Comparison of ENCODE assay signal across 2 cellular contexts in genomic region chr17:231966-232807, GRCh38.
TF ChIP-seq lines count a peak whose summit lies in the region.

No MANE protein-coding gene starts in this region.

TF ChIP-seq in SK-N-SH, 30 proteins besides CTCF, POLR2A, EP300 and RAD21 (continued from another document):
- TF ChIP-seq ZBTB33 (IDR thresholded peaks at IDR 0.05; ENCODE audit: borderline replicate concordance, low read depth) (no peak), REST (IDR thresholded peaks at IDR 0.05; ENCODE audit: low read depth, low read length) (no peak), POLR2AphosphoS5 (IDR thresholded peaks at IDR 0.05; ENCODE audit: low read depth, low read length) (no peak), MAX (IDR thresholded peaks at IDR 0.05; ENCODE audit: low read depth) (no peak), USF2 (IDR thresholded peaks at IDR 0.05; ENCODE audit: borderline replicate concordance, low read depth, low read length) (no peak), EZH2phosphoT487 (IDR thresholded peaks at IDR 0.05; ENCODE audit: borderline replicate concordance, low read depth) (no peak), FOXJ3 (CRISPR knock-in tag; IDR thresholded peaks at IDR 0.05) (no peak), USF1 (IDR thresholded peaks at IDR 0.05; ENCODE audit: borderline replicate concordance, low read depth) (no peak), FOXM1 (IDR thresholded peaks at IDR 0.05; ENCODE audit: low read depth) (no peak)

TF ChIP-seq in SK-N-SH treated with all-trans-retinoic acid at 6 μM for 48 hours, 23 proteins besides CTCF, POLR2A, EP300 and RAD21 (continued from another document):
- TF ChIP-seq PPARA (CRISPR knock-in tag; IDR thresholded peaks at IDR 0.05; ENCODE audit: borderline replicate concordance) = no peak
- no peak for TF ChIP-seq ARNTL (CRISPR knock-in tag; IDR thresholded peaks at IDR 0.05; ENCODE audit: borderline replicate concordance, low read depth)
- TF ChIP-seq ZNF565 (CRISPR knock-in tag; conservative IDR thresholded peaks at IDR 0.05; ENCODE audit: low read depth) = no peak
- no peak for TF ChIP-seq TOX (CRISPR knock-in tag; IDR thresholded peaks at IDR 0.05; ENCODE audit: borderline replicate concordance)
- TF ChIP-seq ZFP30 (CRISPR knock-in tag; IDR thresholded peaks at IDR 0.05) = no peak
- TF ChIP-seq ZC3H10 (CRISPR knock-in tag; IDR thresholded peaks at IDR 0.05) = no peak
- no peak for TF ChIP-seq TSHZ2 (CRISPR knock-in tag; IDR thresholded peaks at IDR 0.05)
- TF ChIP-seq SNAI2 (CRISPR knock-in tag; IDR thresholded peaks at IDR 0.05) = no peak
- TF ChIP-seq OSR1 (CRISPR knock-in tag; IDR thresholded peaks at IDR 0.05) = no peak
- TF ChIP-seq GLIS3 (CRISPR knock-in tag; IDR thresholded peaks at IDR 0.05) = no peak
- no peak for TF ChIP-seq CSDC2 (CRISPR knock-in tag; IDR thresholded peaks at IDR 0.05)
- TF ChIP-seq ESRRG (CRISPR knock-in tag; IDR thresholded peaks at IDR 0.05) = no peak
- no peak for TF ChIP-seq CSRNP3 (CRISPR knock-in tag; IDR thresholded peaks at IDR 0.05)
- no peak for TF ChIP-seq BACH2 (CRISPR knock-in tag; IDR thresholded peaks at IDR 0.05; ENCODE audit: borderline replicate concordance)
